19 cellular contexts compared by ENCODE assay signal in the genomic region with DNA sequence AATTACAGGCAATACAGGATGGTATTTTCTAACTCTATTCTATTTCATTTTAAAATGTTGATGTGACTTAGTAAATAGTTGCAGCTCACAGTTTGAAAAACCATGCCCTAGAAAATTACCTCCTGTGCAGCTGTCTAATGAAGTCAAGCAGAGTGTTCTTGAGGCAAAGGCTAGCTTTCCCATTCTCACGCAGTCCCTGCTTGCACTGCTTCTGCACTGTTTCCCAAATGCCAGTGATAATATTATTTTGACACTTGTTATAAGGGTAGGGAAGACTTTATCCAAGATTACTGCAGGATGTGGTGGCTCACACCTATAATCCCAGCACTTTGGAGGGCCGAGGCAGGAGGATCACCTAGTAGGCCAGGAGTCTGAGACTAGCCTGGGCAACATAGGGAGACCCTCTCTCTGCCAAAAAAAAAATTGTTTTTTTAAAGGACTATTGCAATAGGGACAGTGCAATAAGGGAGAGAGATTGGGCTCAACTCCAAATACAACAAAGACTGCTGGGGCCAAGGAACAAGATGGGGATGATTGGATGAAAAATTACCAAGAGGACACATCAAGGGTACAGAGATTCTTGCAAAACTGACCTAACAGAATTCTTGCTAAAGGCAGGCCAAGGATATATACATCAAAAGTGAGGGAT.
DNase-seq lines count a peak whose midpoint lies in the region; ATAC-seq and TF ChIP-seq lines count a peak whose summit lies in the region.
"Had no signal": no experiment of that assay in that cellular context is flagged by ENCODE, and none has a peak within 500 bp of the region (broad histone marks: within the 10 kb centered on the region; RNA-seq: fewer than 3 reads in every experiment).

No MANE protein-coding gene starts in this region.

- peaks cover 67% of the 10 kb centered on the region for H3K4me1 Mint-ChIP-seq in dendritic cell treated with granulocyte-macrophage colony-stimulating factor and Interleukin-4, amounts not matched to agents 40 ng/mL and 50 ng/mL, for 4 days (ENCODE audit: low read depth)
- H3K4me1 Mint-ChIP-seq: CD8-positive, alpha-beta memory T cell had no signal

- no peaks in the 10 kb centered on the region for H3K9me3 Mint-ChIP-seq in dendritic cell treated with granulocyte-macrophage colony-stimulating factor and Interleukin-4, amounts not matched to agents 40 ng/mL and 50 ng/mL, for 4 days

- ATAC-seq in Right ventricle myocardium superior (ENCODE audit: poor library complexity) (peak; percentile 42), heart left ventricle (no peak), HG02610 (IDR thresholded peaks at IDR 0.05; ENCODE audit: unreplicated experiment) (no peak)

- intact Hi-C loops in Right ventricle myocardium superior (cut with DNase I) (no loop called here), heart left ventricle (cut with DNase I) (no loop called here)
- intact Hi-C loops in dendritic cell treated with granulocyte-macrophage colony-stimulating factor and Interleukin-4, amounts not matched to agents 40 ng/mL and 50 ng/mL, for 4 days (cut with micrococcal nuclease) = loop anchor here (10.0 kb wide), 1 partner anchor 460 kb away; no protein-coding TSS in a partner anchor

- H3K4me3 ChIP-seq in heart left ventricle (no peak overlapping the region), SJSA1 (no peak overlapping the region), subcutaneous abdominal adipose tissue (ENCODE audit: low read depth in 1 of 5, low read length in 5 of 5) (no peak overlapping the region)
- H3K4me3 ChIP-seq: Peyer's patch had no signal

- no peak overlapping the region for H3K4me3 Mint-ChIP-seq in dendritic cell treated with granulocyte-macrophage colony-stimulating factor and Interleukin-4, amounts not matched to agents 40 ng/mL and 50 ng/mL, for 4 days
- H3K4me3 Mint-ChIP-seq: CD8-positive, alpha-beta memory T cell had no signal

- peaks cover 0 to 16% (median 5%) of the 10 kb centered on the region in 12 donors for H3K4me1 ChIP-seq in heart left ventricle
- peaks cover 49% of the 10 kb centered on the region for H3K4me1 ChIP-seq in SJSA1 (replicated peaks)
- H3K4me1 ChIP-seq in subcutaneous abdominal adipose tissue (ENCODE audit: control insufficient read depth in 5 of 5, insufficient read depth in 5 of 5, low read length in 5 of 5) = peaks cover 0 to 37% (median 29%) of the 10 kb centered on the region in 5 donors
- H3K4me1 ChIP-seq: Peyer's patch had no signal

- H3K9ac ChIP-seq in subcutaneous abdominal adipose tissue (ENCODE audit: low read length in 5 of 5) = no peak overlapping the region
- H3K9ac ChIP-seq: KMS-11 had no signal

- H3K36me3 Mint-ChIP-seq in dendritic cell treated with granulocyte-macrophage colony-stimulating factor and Interleukin-4, amounts not matched to agents 40 ng/mL and 50 ng/mL, for 4 days (ENCODE audit: low read depth) = peaks cover 90% of the 10 kb centered on the region
- H3K36me3 Mint-ChIP-seq: CD8-positive, alpha-beta memory T cell had no signal

- H3K27ac ChIP-seq in heart left ventricle (no peak overlapping the region), SJSA1 (peak overlapping the region; percentile 93), subcutaneous abdominal adipose tissue (ENCODE audit: low read depth, low read length) (peak overlapping the region; percentile 14)
- H3K27ac ChIP-seq: C4-2B, HL-60, KMS-11, Peyer's patch had no signal

- H3K36me3 ChIP-seq in heart left ventricle = no peaks in the 10 kb centered on the region
- no peaks in the 10 kb centered on the region for H3K36me3 ChIP-seq in SJSA1
- no peaks in the 10 kb centered on the region for H3K36me3 ChIP-seq in subcutaneous abdominal adipose tissue (ENCODE audit: control insufficient read depth in 5 of 5, insufficient read depth in 5 of 5, low read length in 5 of 5)
- H3K36me3 ChIP-seq: Peyer's patch had no signal

- no peaks in the 10 kb centered on the region for H3K27me3 ChIP-seq in heart left ventricle
- no peaks in the 10 kb centered on the region for H3K27me3 ChIP-seq in SJSA1 (replicated peaks)
- no peaks in the 10 kb centered on the region for H3K27me3 ChIP-seq in subcutaneous abdominal adipose tissue (ENCODE audit: control insufficient read depth in 5 of 5, insufficient read depth in 4 of 5, low read length in 5 of 5)
- H3K27me3 ChIP-seq: Peyer's patch had no signal

- no peak for DNase-seq in Right ventricle myocardium superior
- no peak for DNase-seq in heart left ventricle
- no peak for DNase-seq in SJSA1 (ENCODE audit: low read depth in 1 of 2, low spot score in 2 of 2)
- DNase-seq in DMS79 treated with DMSO at 0.1 percent for 48 hours (lab: John Stamatoyannopoulos, UW) = no peak
- DNase-seq in cerebellar cortex (ENCODE audit: low spot score) = no peak
- DNase-seq: CD8-positive, alpha-beta memory T cell; MV-4-11; NCI-H1105 treated with DMSO at 0.1 percent for 48 hours; NCI-H2029 treated with DMSO at 0.1 percent for 48 hours; NCI-H226; NCI-H510A treated with DMSO at 0.1 percent for 48 hours; NCI-H774; Peyer's patch had no signal

- no peaks in the 10 kb centered on the region for H3K9me3 ChIP-seq in heart left ventricle
- no peaks in the 10 kb centered on the region for H3K9me3 ChIP-seq in SJSA1 (replicated peaks)
- no peaks in the 10 kb centered on the region for H3K9me3 ChIP-seq in subcutaneous abdominal adipose tissue (ENCODE audit: control insufficient read depth in 5 of 5, low read length in 5 of 5)
- H3K9me3 ChIP-seq: Peyer's patch had no signal

- 78 to 91% (median 86%) methylated on average over 2 of the region's 2 CpGs for WGBS in heart left ventricle, 4 donors

- TF ChIP-seq POLR2A in heart left ventricle (IDR thresholded peaks at IDR 0.05) = no peak

- peak overlapping the region; percentile 21 for H3K27ac Mint-ChIP-seq in dendritic cell treated with granulocyte-macrophage colony-stimulating factor and Interleukin-4, amounts not matched to agents 40 ng/mL and 50 ng/mL, for 4 days
- H3K27ac Mint-ChIP-seq: CD8-positive, alpha-beta memory T cell had no signal

- no peaks in the 10 kb centered on the region for H3K27me3 Mint-ChIP-seq in dendritic cell treated with granulocyte-macrophage colony-stimulating factor and Interleukin-4, amounts not matched to agents 40 ng/mL and 50 ng/mL, for 4 days

- TF ChIP-seq CTCF in heart left ventricle (IDR thresholded peaks at IDR 0.05) = no peak

Comparison
In these comparisons a context has a peak if more than half of its experiments do, and no peak if none do; other contexts are left out.
1. H3K27ac ChIP-seq: peak in SJSA1 (single experiment) and subcutaneous abdominal adipose tissue (single experiment); none in heart left ventricle (0 of 12).